ENCODE assay signal across 1 cellular context in genomic region chr2:9423100-9423921, GRCh38.
A peak's percentile ranks its signal among the peaks of the same experiment; 100 is the strongest.
TF ChIP-seq lines count a peak whose summit lies in the region.

TSS of gene CPSF3 (plus strand) at chr2:9423654. CDS start at chr2:9423774, 120 bp downstream.
TSS of gene ITGB1BP1 (minus strand) at chr2:9423528. CDS start at chr2:9418697, 4,831 bp downstream.

TF ChIP-seq in WTC11, 78 proteins besides CTCF, POLR2A, EP300 and RAD21 (continued from another document):
- TF ChIP-seq ZNF281 (CRISPR knock-in tag; IDR thresholded peaks at IDR 0.05) (no peak), MAX (CRISPR knock-in tag; IDR thresholded peaks at IDR 0.05) (peak; percentile 70), ESRRA (CRISPR knock-in tag; IDR thresholded peaks at IDR 0.05; ENCODE audit: borderline replicate concordance) (no peak), CREM (CRISPR knock-in tag; IDR thresholded peaks at IDR 0.05) (no peak; the same call in 1 of the 2 replicates), IRF2 (CRISPR knock-in tag; IDR thresholded peaks at IDR 0.05; ENCODE audit: borderline replicate concordance, low read depth) (no peak), HMGXB4 (CRISPR knock-in tag; IDR thresholded peaks at IDR 0.05) (peak; percentile 31; the same call in 1 of the 2 replicates), ATF3 (CRISPR knock-in tag; conservative IDR thresholded peaks at IDR 0.05) (no peak), ZNF317 (CRISPR knock-in tag; IDR thresholded peaks at IDR 0.05; ENCODE audit: borderline replicate concordance, low read depth) (no peak), CREB1 (CRISPR knock-in tag; IDR thresholded peaks at IDR 0.05) (no peak), ZNF263 (CRISPR knock-in tag; IDR thresholded peaks at IDR 0.05; ENCODE audit: low read depth) (no peak), ZBTB43 (CRISPR knock-in tag; IDR thresholded peaks at IDR 0.05) (no peak), EMX1 (CRISPR knock-in tag; IDR thresholded peaks at IDR 0.05) (no peak), ZNF416 (CRISPR knock-in tag; IDR thresholded peaks at IDR 0.05) (no peak), RORB (CRISPR knock-in tag; IDR thresholded peaks at IDR 0.05) (no peak), KAT7 (CRISPR knock-in tag; IDR thresholded peaks at IDR 0.05; ENCODE audit: borderline replicate concordance) (no peak), ATF6 (CRISPR knock-in tag; IDR thresholded peaks at IDR 0.05) (no peak), NFATC4 (CRISPR knock-in tag; IDR thresholded peaks at IDR 0.05) (no peak), SP1 (CRISPR knock-in tag; conservative IDR thresholded peaks at IDR 0.05) (peak; percentile 61; the same call in 1 of the 2 replicates), OVOL2 (CRISPR knock-in tag; IDR thresholded peaks at IDR 0.05; ENCODE audit: borderline replicate concordance) (no peak), TCF7 (CRISPR knock-in tag; IDR thresholded peaks at IDR 0.05; ENCODE audit: low read depth) (no peak), JAZF1 (CRISPR knock-in tag; IDR thresholded peaks at IDR 0.05) (no peak), FOXJ3 (CRISPR knock-in tag; IDR thresholded peaks at IDR 0.05; ENCODE audit: borderline replicate concordance) (no peak), SOX15 (CRISPR knock-in tag; IDR thresholded peaks at IDR 0.05) (no peak), ZNF671 (CRISPR knock-in tag; IDR thresholded peaks at IDR 0.05) (no peak), ERG (CRISPR knock-in tag; IDR thresholded peaks at IDR 0.05) (no peak), NFE2L1 (CRISPR knock-in tag; IDR thresholded peaks at IDR 0.05) (no peak), GTF2I (CRISPR knock-in tag; conservative IDR thresholded peaks at IDR 0.05) (no peak), ATF2 (CRISPR knock-in tag; IDR thresholded peaks at IDR 0.05; ENCODE audit: borderline replicate concordance, low read depth) (no peak), HMGA2 (CRISPR knock-in tag; IDR thresholded peaks at IDR 0.05) (no peak), ZBTB21 (CRISPR knock-in tag; IDR thresholded peaks at IDR 0.05; ENCODE audit: borderline replicate concordance) (0 out of 2 replicates have a peak, but pooled peaks have one; percentile 34), AFF4 (CRISPR knock-in tag; IDR thresholded peaks at IDR 0.05; ENCODE audit: borderline replicate concordance) (no peak), NR1H2 (CRISPR knock-in tag; IDR thresholded peaks at IDR 0.05) (no peak), USF1 (CRISPR knock-in tag; IDR thresholded peaks at IDR 0.05) (0 out of 2 replicates have a peak, but pooled peaks have one; percentile 36)
